Comparison of ENCODE assay signal across 8 cellular contexts in the genomic region with DNA sequence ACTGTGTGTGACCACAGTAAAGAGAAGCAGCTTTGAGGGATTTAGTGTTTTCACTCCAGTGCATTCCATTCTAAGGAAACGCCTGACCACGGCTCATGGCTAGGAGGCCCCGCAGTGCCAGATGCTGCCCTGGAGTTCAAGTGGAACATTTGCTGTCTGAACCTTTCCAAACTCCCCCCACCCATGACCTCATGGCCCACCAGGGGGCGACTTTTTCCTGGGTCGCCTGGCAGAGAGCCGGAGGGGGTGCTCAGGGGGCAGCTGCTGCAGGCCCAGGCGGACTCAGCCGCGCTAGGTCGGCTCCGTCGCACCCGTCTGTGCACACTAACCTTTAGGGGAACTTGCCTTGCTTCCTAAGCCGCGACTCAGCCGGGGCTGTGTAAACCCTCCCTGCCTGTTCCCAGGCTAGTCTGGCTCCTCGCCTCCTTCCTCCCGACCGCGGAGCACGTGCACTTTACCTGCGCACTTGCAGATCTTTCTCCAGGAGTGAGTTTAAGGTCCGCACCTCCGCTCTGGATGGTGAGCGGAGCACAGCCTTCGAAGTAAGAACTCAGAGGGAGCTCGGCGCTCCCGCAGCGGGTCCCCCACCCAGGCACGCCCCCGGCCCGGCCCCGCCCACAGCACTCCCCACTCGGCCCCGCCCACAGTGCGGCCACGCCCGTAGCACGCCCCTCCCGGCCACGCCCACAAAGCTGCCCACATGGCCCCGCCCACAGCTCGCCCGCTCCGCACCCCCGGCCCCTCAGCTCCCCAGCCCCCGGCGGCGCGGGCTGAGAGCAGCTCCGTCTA. TPM values are rescaled to one million over a fixed set of nuclear protein-coding genes. Genes with fewer than 3 reads are reported as not detected.
DNase-seq lines count a peak whose midpoint lies in the region; ATAC-seq and TF ChIP-seq lines count a peak whose summit lies in the region.

A gene (minus strand): TSS at position 550 of the 789 bp plus-strand sequence. CDS start 17,441 bp downstream, outside the sequence.

- TF ChIP-seq POLR2A in erythroblast (IDR thresholded peaks at IDR 0.05; ENCODE audit: low read length), result no peak

- H3K36me3 Mint-ChIP-seq in activated CD8-positive, alpha-beta T cell treated with anti-CD3 and anti-CD28 coated beads for 36 hours (ENCODE audit: low read depth), result peaks cover 5% of the 10 kb centered on the region
- no peaks in the 10 kb centered on the region for H3K36me3 Mint-ChIP-seq in nephron progenitor cell (ENCODE audit: low read depth)

- peaks cover 57% of the 10 kb centered on the region for H3K27me3 Mint-ChIP-seq in activated CD8-positive, alpha-beta T cell treated with anti-CD3 and anti-CD28 coated beads for 36 hours
- peaks cover 95% of the 10 kb centered on the region for H3K27me3 Mint-ChIP-seq in nephron progenitor cell (ENCODE audit: low read depth, poor library complexity)

- CTCF ChIA-PET in activated CD8-positive, alpha-beta T cell treated with anti-CD3 and anti-CD28 coated beads for 36 hours (lab: Charles Lee), result no interaction called here

- H3K4me3 Mint-ChIP-seq in activated CD8-positive, alpha-beta T cell treated with anti-CD3 and anti-CD28 coated beads for 36 hours, result peak within 1 kb of the TSS; percentile 21
- peak within 1 kb of the TSS; percentile 81 for H3K4me3 Mint-ChIP-seq in nephron progenitor cell

- H3K4me3 ChIP-seq in upper lobe of right lung, result peak within 1 kb of the TSS; percentile 23

- H3K4me1 ChIP-seq in upper lobe of right lung, result peaks cover 31% of the 10 kb centered on the region

- peak within 1 kb of the TSS; percentile 47 for H3K27ac ChIP-seq in upper lobe of right lung

- H3K27me3 ChIP-seq in upper lobe of right lung, result peaks cover 15% of the 10 kb centered on the region

- peak; percentile 11 for ATAC-seq in activated CD8-positive, alpha-beta T cell treated with anti-CD3 and anti-CD28 coated beads for 36 hours
- ATAC-seq in upper lobe of right lung, result peak; percentile 69
- ATAC-seq in GM21528 (IDR thresholded peaks at IDR 0.05; ENCODE audit: low FRiP score, unreplicated experiment), result no peak

- peaks cover 21% of the 10 kb centered on the region for H3K4me1 Mint-ChIP-seq in activated CD8-positive, alpha-beta T cell treated with anti-CD3 and anti-CD28 coated beads for 36 hours (ENCODE audit: low read depth)
- peaks cover 49% of the 10 kb centered on the region for H3K4me1 Mint-ChIP-seq in nephron progenitor cell

- H3K9me3 Mint-ChIP-seq in activated CD8-positive, alpha-beta T cell treated with anti-CD3 and anti-CD28 coated beads for 36 hours, result no peaks in the 10 kb centered on the region
- H3K9me3 Mint-ChIP-seq in nephron progenitor cell, result peaks cover 1% of the 10 kb centered on the region

- TF ChIP-seq CTCF in activated CD8-positive, alpha-beta T cell treated with anti-CD3 and anti-CD28 coated beads for 36 hours (IDR thresholded peaks at IDR 0.05), result peak; percentile 24
- TF ChIP-seq CTCF in nephron progenitor cell (IDR thresholded peaks at IDR 0.05) (peak; percentile 53), upper lobe of right lung (IDR thresholded peaks at IDR 0.05) (peak; percentile 18)

- intact Hi-C loops in activated CD8-positive, alpha-beta T cell treated with anti-CD3 and anti-CD28 coated beads for 36 hours (cut with micrococcal nuclease), result no loop called here
- intact Hi-C loops in upper lobe of right lung (cut with DNase I), result no loop called here

- no peaks in the 10 kb centered on the region for H3K36me3 ChIP-seq in upper lobe of right lung

- POLR2A ChIA-PET in activated CD8-positive, alpha-beta T cell treated with anti-CD3 and anti-CD28 coated beads for 36 hours (lab: Charles Lee), result interaction anchor here (0.8 kb wide), 1 partner anchor 9 kb away, joined by 4 read pairs; no protein-coding TSS in a partner anchor

- no peak within 1 kb of the TSS for H3K27ac Mint-ChIP-seq in activated CD8-positive, alpha-beta T cell treated with anti-CD3 and anti-CD28 coated beads for 36 hours
- no peak within 1 kb of the TSS for H3K27ac Mint-ChIP-seq in nephron progenitor cell

- DNase-seq in EL (peak; percentile 43), NCI-H2227 treated with DMSO at 0.1 percent for 48 hours (lab: John Stamatoyannopoulos, UW) (peak; percentile 68), erythroblast (lab: John Stamatoyannopoulos, UW) (peak; percentile 58 to 64), nephron progenitor cell (peak; percentile 98), upper lobe of right lung (peak; percentile 89), GOT3 (lab: John Stamatoyannopoulos, UW) (no peak)
- peak; percentile 58 for DNase-seq in activated CD8-positive, alpha-beta T cell treated with anti-CD3 and anti-CD28 coated beads for 36 hours

- no peaks in the 10 kb centered on the region for H3K9me3 ChIP-seq in upper lobe of right lung

RNA-seq across cellular contexts. Expression of the gene that starts here (rescaled TPM):
- total RNA-seq in activated CD8-positive, alpha-beta T cell treated with anti-CD3 and anti-CD28 coated beads for 36 hours, result not detected
- total RNA-seq in upper lobe of right lung, result 0.55 TPM

Comparison
In these comparisons a context has a peak if more than half of its experiments do, and no peak if none do; other contexts are left out.
1. Peak in DNase-seq and ATAC-seq in activated CD8-positive, alpha-beta T cell treated with anti-CD3 and anti-CD28 coated beads for 36 hours; RNA of the gene not detected or under 1 TPM.
2. Peak in DNase-seq, ATAC-seq, H3K4me3 ChIP-seq and H3K27ac ChIP-seq in upper lobe of right lung; RNA of the gene not detected or under 1 TPM.